11 cellular contexts compared by ENCODE assay signal in the genomic region with DNA sequence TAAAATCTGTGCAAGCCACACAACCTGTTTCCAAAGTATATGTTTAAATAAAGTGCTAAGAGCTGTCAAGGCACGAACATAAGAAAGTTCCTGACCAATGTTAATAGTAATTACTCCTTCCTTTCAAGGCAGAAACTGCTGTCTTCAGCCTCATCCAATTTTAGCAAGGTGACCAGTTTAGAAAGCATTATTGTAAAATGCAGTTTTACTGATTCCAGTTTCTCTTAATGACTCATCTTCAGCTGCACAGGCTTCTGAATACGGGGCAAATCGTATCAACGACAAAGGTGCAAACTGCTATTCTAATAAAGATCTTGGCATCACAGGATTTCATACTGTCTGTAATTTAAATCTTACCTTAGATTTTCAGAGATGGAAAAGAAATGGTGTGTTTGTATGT.
DNase-seq lines count a peak whose midpoint lies in the region; ATAC-seq and TF ChIP-seq lines count a peak whose summit lies in the region.
"Had no signal": no experiment of that assay in that cellular context is flagged by ENCODE, and none has a peak within 500 bp of the region (broad histone marks: within the 10 kb centered on the region; RNA-seq: fewer than 3 reads in every experiment).

No MANE protein-coding gene starts in this region.

- H3K36me3 ChIP-seq in CD8-positive, alpha-beta T cell (ENCODE audit: insufficient read depth, low read length), result no peaks in the 10 kb centered on the region

- H3K27ac Mint-ChIP-seq in memory B cell, result peak overlapping the region; percentile 71
- H3K27ac Mint-ChIP-seq in CD8-positive, alpha-beta T cell, result no peak overlapping the region

- CTCF ChIA-PET in CD8-positive, alpha-beta T cell (lab: Charles Lee), result no interaction called here

- H3K4me1 ChIP-seq in CD8-positive, alpha-beta T cell (ENCODE audit: insufficient read depth, low read length), result peaks cover 12% of the 10 kb centered on the region

- H3K4me1 Mint-ChIP-seq in memory B cell, result peaks cover 54% of the 10 kb centered on the region
- peaks cover 56% of the 10 kb centered on the region for H3K4me1 Mint-ChIP-seq in CD8-positive, alpha-beta T cell (ENCODE audit: low read depth)

- H3K9me3 ChIP-seq in CD8-positive, alpha-beta T cell (ENCODE audit: low read length), result no peaks in the 10 kb centered on the region

- H3K27ac ChIP-seq in CD8-positive, alpha-beta T cell (ENCODE audit: low read depth, low read length), result no peak overlapping the region

- no peak overlapping the region for H3K4me3 ChIP-seq in CD8-positive, alpha-beta T cell (ENCODE audit: low read depth, low read length)

- no peaks in the 10 kb centered on the region for H3K27me3 Mint-ChIP-seq in memory B cell
- H3K27me3 Mint-ChIP-seq in CD8-positive, alpha-beta T cell (ENCODE audit: low read depth), result no peaks in the 10 kb centered on the region

- H3K9me3 Mint-ChIP-seq in memory B cell, result no peaks in the 10 kb centered on the region
- H3K9me3 Mint-ChIP-seq in CD8-positive, alpha-beta T cell, result no peaks in the 10 kb centered on the region

- POLR2A ChIA-PET in CD8-positive, alpha-beta T cell (lab: Charles Lee), result interaction anchor here (0.8 kb wide), 1 partner anchor 23 kb away, joined by 4 read pairs; no protein-coding TSS in a partner anchor

- DNase-seq in memory B cell (ENCODE audit: low spot score in 2 of 2) (no peak), midbrain (lab: John Stamatoyannopoulos, UW) (no peak), GM19238 (ENCODE audit: insufficient read length, low spot score) (no peak)
- no peak for DNase-seq in CD8-positive, alpha-beta T cell
- DNase-seq: hippocampal formation; OCI-M1; stimulated activated CD4-positive, alpha-beta T cell treated with anti-CD3 and anti-CD28 coated beads, Interleukin-4, amount 100 ng/mL, for 24 hours had no signal

- H3K27me3 ChIP-seq in CD8-positive, alpha-beta T cell (ENCODE audit: insufficient read depth, low read length), result no peaks in the 10 kb centered on the region

- H3K36me3 Mint-ChIP-seq in memory B cell, result no peaks in the 10 kb centered on the region
- no peaks in the 10 kb centered on the region for H3K36me3 Mint-ChIP-seq in CD8-positive, alpha-beta T cell

- intact Hi-C loops in CD8-positive, alpha-beta T cell (cut with DNase I, micrococcal nuclease), result no loop called here

- peak; percentile 87 for ATAC-seq in GM19023 (IDR thresholded peaks at IDR 0.05; ENCODE audit: unreplicated experiment)
- ATAC-seq in GM21737 (IDR thresholded peaks at IDR 0.05; ENCODE audit: unreplicated experiment), result peak; percentile 85
- peak; percentile 96 for ATAC-seq in HG03378 (IDR thresholded peaks at IDR 0.05; ENCODE audit: unreplicated experiment)
- ATAC-seq in memory B cell (ENCODE audit: low read depth), result no peak
- ATAC-seq in CD8-positive, alpha-beta T cell, result no peak

- peak overlapping the region; percentile 2 for H3K4me3 Mint-ChIP-seq in memory B cell
- no peak overlapping the region for H3K4me3 Mint-ChIP-seq in CD8-positive, alpha-beta T cell
- H3K4me3 Mint-ChIP-seq: neural crest cell had no signal

- no peak for TF ChIP-seq CTCF in CD8-positive, alpha-beta T cell (IDR thresholded peaks at IDR 0.05)

Comparison
In these comparisons a context has a peak if more than half of its experiments do, and no peak if none do; other contexts are left out.
1. ATAC-seq: peak in GM19023 (single experiment), GM21737 (single experiment) and HG03378 (single experiment); none in memory B cell (single experiment) and CD8-positive, alpha-beta T cell (single experiment).